12 cellular contexts compared by ENCODE assay signal in genomic region chr15:84099181-84099580, GRCh38.
DNase-seq lines count a peak whose midpoint lies in the region; ATAC-seq, FAIRE-seq and TF ChIP-seq lines count a peak whose summit lies in the region.
"Had no signal": no experiment of that assay in that cellular context is flagged by ENCODE, and none has a peak within 500 bp of the region (broad histone marks: within the 10 kb centered on the region; RNA-seq: fewer than 3 reads in every experiment).

No MANE protein-coding gene starts in this region.

- no peak overlapping the region for H3K9ac ChIP-seq in colonic mucosa (ENCODE audit: low read depth in 2 of 2, low read length in 2 of 2)

- DNase-seq in Right ventricle myocardium superior (peak; percentile 68), cardiac septum (ENCODE audit: low spot score) (no peak), SJCRH30 (peak; percentile 18 to 51), glomerular visceral epithelial cell (ENCODE audit: extremely low spot score) (peak; percentile 35), upper lobe of right lung (no peak), colonic mucosa (no peak), NCI-H2196 (lab: John Stamatoyannopoulos, UW; ENCODE audit: unreplicated experiment) (no peak), urothelium cell line (ENCODE audit: low spot score) (no peak)
- DNase-seq: activated naive CD4-positive, alpha-beta T cell; H9; NCI-H510A treated with DMSO at 0.1 percent for 48 hours; WERI-Rb-1 had no signal

- TF ChIP-seq CTCF in upper lobe of right lung (IDR thresholded peaks at IDR 0.05) = no peak
- TF ChIP-seq CTCF in colonic mucosa (IDR thresholded peaks at IDR 0.05) = no peak

- no peak for ATAC-seq in Right ventricle myocardium superior (ENCODE audit: poor library complexity)
- ATAC-seq in upper lobe of right lung = peak; percentile 52

- no peaks in the 10 kb centered on the region for H3K9me3 ChIP-seq in SJCRH30 (replicated peaks)
- no peaks in the 10 kb centered on the region for H3K9me3 ChIP-seq in upper lobe of right lung
- no peaks in the 10 kb centered on the region for H3K9me3 ChIP-seq in colonic mucosa

- H3K27ac ChIP-seq in SJCRH30 = no peak overlapping the region
- H3K27ac ChIP-seq in upper lobe of right lung = no peak overlapping the region
- no peak overlapping the region for H3K27ac ChIP-seq in colonic mucosa
- H3K27ac ChIP-seq: WERI-Rb-1 had no signal

- H3K4me1 ChIP-seq in SJCRH30 = peaks cover 5% of the 10 kb centered on the region; the same call in 1 of the 2 replicates
- no peaks in the 10 kb centered on the region for H3K4me1 ChIP-seq in upper lobe of right lung
- H3K4me1 ChIP-seq in colonic mucosa = no peaks in the 10 kb centered on the region

- no peak for FAIRE-seq in urothelium cell line (lab: Jason Lieb, UNC)

- intact Hi-C loops in Right ventricle myocardium superior (cut with DNase I) = no loop called here
- intact Hi-C loops in cardiac septum (cut with DNase I) = no loop called here
- intact Hi-C loops in upper lobe of right lung (cut with DNase I) = no loop called here
- intact Hi-C loops in colonic mucosa (cut with DNase I) = no loop called here

- H3K36me3 ChIP-seq in SJCRH30 (no peaks in the 10 kb centered on the region), upper lobe of right lung (no peaks in the 10 kb centered on the region), colonic mucosa (no peaks in the 10 kb centered on the region)
- H3K36me3 ChIP-seq: WERI-Rb-1 had no signal

- H3K4me3 ChIP-seq in SJCRH30 = no peak overlapping the region
- no peak overlapping the region for H3K4me3 ChIP-seq in upper lobe of right lung
- no peak overlapping the region for H3K4me3 ChIP-seq in colonic mucosa

- H3K27me3 ChIP-seq in SJCRH30 = no peaks in the 10 kb centered on the region
- H3K27me3 ChIP-seq in upper lobe of right lung = peaks cover 3% of the 10 kb centered on the region
- no peaks in the 10 kb centered on the region for H3K27me3 ChIP-seq in colonic mucosa

Comparison
In these comparisons a context has a peak if more than half of its experiments do, and no peak if none do; other contexts are left out.
1. DNase-seq: peak in Right ventricle myocardium superior (single experiment), SJCRH30 (2 of 2) and glomerular visceral epithelial cell (single experiment); none in cardiac septum (single experiment), upper lobe of right lung (single experiment), colonic mucosa (single experiment), NCI-H2196 (single experiment) and urothelium cell line (single experiment).